8 cellular contexts compared by ENCODE assay signal in the genomic region with DNA sequence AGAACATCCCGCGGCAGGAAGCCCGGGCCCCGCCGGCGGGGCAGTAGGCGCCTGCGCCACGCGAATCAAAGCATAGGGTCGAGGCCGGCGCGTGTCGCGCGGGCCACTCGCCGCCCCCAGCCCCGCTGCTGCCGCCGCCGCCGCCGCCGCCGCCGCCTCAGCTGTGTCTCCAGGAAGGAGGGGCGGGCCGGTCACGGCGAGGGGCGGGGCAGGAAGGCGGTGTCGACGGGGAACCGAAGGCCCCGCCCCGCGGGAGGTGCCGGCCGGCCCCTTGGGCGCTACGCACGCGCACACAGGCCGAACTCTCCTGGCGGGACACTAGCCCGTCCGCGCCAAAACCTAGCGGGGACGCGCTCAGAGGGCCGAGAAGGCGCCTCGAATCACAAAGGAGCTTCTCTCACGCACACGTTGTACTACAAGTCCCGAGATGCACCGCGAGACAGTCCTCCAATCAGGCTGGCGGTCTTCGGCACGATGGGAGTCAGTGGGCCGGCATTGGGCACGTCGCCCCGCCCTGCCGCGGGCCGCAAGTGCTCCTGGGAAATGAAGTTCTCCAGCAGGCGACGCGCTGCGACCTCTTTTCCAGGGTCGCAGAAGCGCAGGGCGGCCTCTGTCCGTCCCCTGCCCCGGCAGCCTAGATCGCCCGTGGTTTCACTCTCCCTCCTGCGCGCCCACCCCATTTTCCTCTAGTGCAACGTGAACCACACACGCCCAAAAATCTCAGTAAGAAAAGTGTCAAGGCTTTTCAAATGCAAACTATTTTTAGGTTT. TPM values are rescaled to one million over a fixed set of nuclear protein-coding genes. Genes with fewer than 3 reads are reported as not detected.
A peak's percentile ranks its signal among the peaks of the same experiment; 100 is the strongest.
DNase-seq lines count a peak whose midpoint lies in the region; ATAC-seq, FAIRE-seq and TF ChIP-seq lines count a peak whose summit lies in the region.

A gene (minus strand): TSS at position 171 of the 770 bp plus-strand sequence. CDS start 164 bp downstream, at position 7.

- peak within 1 kb of the TSS; percentile 68 for H3K27ac ChIP-seq in KOPT-K1 (ENCODE audit: low read depth, low read length, poor library complexity, severe bottlenecking)
- peak within 1 kb of the TSS; percentile 89 to 95 (median 92) for H3K27ac ChIP-seq in esophagus muscularis mucosa (replicated peaks in 1 of 4)
- peak within 1 kb of the TSS; percentile 78 for H3K27ac ChIP-seq in muscle layer of duodenum (ENCODE audit: low read length)

- peak within 1 kb of the TSS; percentile 95 for H3K27ac Mint-ChIP-seq in activated T-cell treated with anti-CD3 and anti-CD28 coated beads, Interleukin-2, amount 50 U/mL, for 72 hours

- H3K36me3 ChIP-seq in KOPT-K1 (ENCODE audit: insufficient read depth, low read length) = no peaks in the 10 kb centered on the region
- no peaks in the 10 kb centered on the region for H3K36me3 ChIP-seq in esophagus muscularis mucosa
- no peaks in the 10 kb centered on the region for H3K36me3 ChIP-seq in muscle layer of duodenum (ENCODE audit: control insufficient read depth in 1 of 2, insufficient read depth in 2 of 2, low read length in 2 of 2)

- peaks cover 2 to 5% of the 10 kb centered on the region in 2 donors for H3K9me3 Mint-ChIP-seq in activated T-cell treated with anti-CD3 and anti-CD28 coated beads, Interleukin-2, amount 50 U/mL, for 72 hours

- TF ChIP-seq POLR2A in esophagus muscularis mucosa (IDR thresholded peaks at IDR 0.05; ENCODE audit: low read depth) = no peak

- H3K4me3 ChIP-seq in esophagus muscularis mucosa = peak within 1 kb of the TSS; percentile 86 to 98 (median 97)
- H3K4me3 ChIP-seq in muscle layer of duodenum (ENCODE audit: low read depth in 1 of 2, low read length in 2 of 2) = peak within 1 kb of the TSS; percentile 72 to 92

- H3K4me1 ChIP-seq in esophagus muscularis mucosa (peaks cover 18 to 36% (median 29%) of the 10 kb centered on the region in 4 donors), muscle layer of duodenum (ENCODE audit: control insufficient read depth in 1 of 2, insufficient read depth in 2 of 2, low read length in 2 of 2) (peaks cover 10 to 11% of the 10 kb centered on the region in 2 donors)

- intact Hi-C loops in esophagus muscularis mucosa (cut with DNase I) = no loop called here

- peaks cover 0 to 8% of the 10 kb centered on the region in 2 donors for H3K36me3 Mint-ChIP-seq in activated T-cell treated with anti-CD3 and anti-CD28 coated beads, Interleukin-2, amount 50 U/mL, for 72 hours (ENCODE audit: insufficient read depth in 2 of 2)

- no peak for TF ChIP-seq EP300 in esophagus muscularis mucosa (IDR thresholded peaks at IDR 0.05)

- peak; percentile 96 for DNase-seq in DMS53 treated with DMSO at 0.1 percent for 48 hours (lab: John Stamatoyannopoulos, UW; ENCODE audit: unreplicated experiment)
- peak; percentile 85 for DNase-seq in RCC 7860 (ENCODE audit: low spot score)
- DNase-seq in activated T-cell treated with anti-CD3 and anti-CD28 coated beads, Interleukin-2, amount 50 U/mL, for 72 hours = peak; percentile 96
- DNase-seq in esophagus muscularis mucosa (ENCODE audit: extremely low spot score) = peak; percentile 99
- DNase-seq in stimulated activated CD8-positive, alpha-beta memory T cell treated with anti-CD3 and anti-CD28 coated beads, Interleukin-7, amount 100 ng/mL, for 4 hours (ENCODE audit: low read depth in 2 of 2) = peak; percentile 88 to 92

- no peaks in the 10 kb centered on the region for H3K27me3 Mint-ChIP-seq in activated T-cell treated with anti-CD3 and anti-CD28 coated beads, Interleukin-2, amount 50 U/mL, for 72 hours (ENCODE audit: low read depth)

- TF ChIP-seq CTCF in esophagus muscularis mucosa (IDR thresholded peaks at IDR 0.05) = peak; percentile 9 to 28 (median 18)

- ATAC-seq in GM21786 (IDR thresholded peaks at IDR 0.05; ENCODE audit: unreplicated experiment) = peak; percentile 93
- ATAC-seq in activated T-cell treated with anti-CD3 and anti-CD28 coated beads, Interleukin-2, amount 50 U/mL, for 72 hours (replicated peaks in 1 of 2) = peak; percentile 95

- no peaks in the 10 kb centered on the region for H3K9me3 ChIP-seq in KOPT-K1 (ENCODE audit: insufficient read depth, low read length, poor library complexity, severe bottlenecking)
- H3K9me3 ChIP-seq in esophagus muscularis mucosa = no peaks in the 10 kb centered on the region
- no peaks in the 10 kb centered on the region for H3K9me3 ChIP-seq in muscle layer of duodenum (ENCODE audit: control insufficient read depth in 1 of 2, low read length in 2 of 2)

- peak; percentile 42 for FAIRE-seq in RCC 7860 (lab: Jason Lieb, UNC)

- peaks cover 42% of the 10 kb centered on the region for H3K4me1 Mint-ChIP-seq in activated T-cell treated with anti-CD3 and anti-CD28 coated beads, Interleukin-2, amount 50 U/mL, for 72 hours (ENCODE audit: low read depth)

- H3K27me3 ChIP-seq in esophagus muscularis mucosa (no peaks in the 10 kb centered on the region), muscle layer of duodenum (ENCODE audit: low read depth, low read length) (no peaks in the 10 kb centered on the region)

- peak within 1 kb of the TSS; percentile 95 to 96 for H3K4me3 Mint-ChIP-seq in activated T-cell treated with anti-CD3 and anti-CD28 coated beads, Interleukin-2, amount 50 U/mL, for 72 hours

- under 1% methylated on average over 23 of the region's 87 CpGs for WGBS in esophagus muscularis mucosa

RNA-seq across cellular contexts. Expression of the gene that starts here (rescaled TPM):
- 10 to 100 TPM; 38.4 to 46.8 TPM for total RNA-seq in activated T-cell treated with anti-CD3 and anti-CD28 coated beads, Interleukin-2, amount 50 U/mL, for 72 hours
- 10 to 100 TPM; 20.1 to 27.7 (median 23.0) TPM for total RNA-seq in esophagus muscularis mucosa

Comparison
In these comparisons a context has a peak if more than half of its experiments do, and no peak if none do; other contexts are left out.
1. Peak in every context shown above with its lines: DNase-seq, ATAC-seq, H3K4me3 ChIP-seq and H3K27ac ChIP-seq.